Comparison of ENCODE assay signal across 13 cellular contexts in the genomic region with DNA sequence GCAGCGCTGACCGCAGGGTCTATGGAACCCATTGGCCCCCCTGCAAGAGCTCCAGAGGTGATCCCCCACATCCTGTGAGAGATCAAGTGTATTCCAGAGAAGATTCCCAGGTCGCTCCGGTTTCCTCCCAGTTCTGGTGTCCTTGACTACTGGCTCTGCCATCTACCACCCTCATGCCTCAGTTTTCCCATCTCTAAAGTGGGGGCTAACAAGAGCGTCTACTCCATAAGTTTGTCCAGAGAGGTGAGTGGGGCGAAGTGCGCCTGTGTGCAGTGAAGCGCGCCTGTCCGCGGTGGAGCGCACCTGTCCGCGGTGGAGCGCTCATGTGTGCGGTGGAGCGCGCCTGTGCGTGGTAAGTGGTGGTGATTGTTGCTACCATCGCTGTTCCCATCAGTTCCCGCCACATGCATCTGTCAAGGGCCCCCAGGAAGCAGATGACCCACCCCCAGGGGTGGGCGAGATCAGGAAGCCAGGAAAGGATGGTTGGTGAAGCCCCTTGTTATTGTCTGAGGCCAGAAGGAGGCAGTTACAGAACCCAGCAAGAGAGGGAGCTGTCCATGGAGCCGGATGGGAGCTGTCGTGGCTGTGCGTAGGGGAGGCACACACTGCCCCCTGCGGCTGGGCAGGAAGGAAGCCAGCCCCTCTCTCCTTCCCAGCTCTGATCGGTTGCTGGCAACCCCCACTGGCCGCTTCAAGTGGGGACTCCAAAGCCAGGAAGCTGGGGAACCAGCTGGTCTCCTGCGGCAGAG.
A peak's percentile ranks its signal among the peaks of the same experiment; 100 is the strongest.
DNase-seq lines count a peak whose midpoint lies in the region; ATAC-seq, FAIRE-seq and TF ChIP-seq lines count a peak whose summit lies in the region.
"Had no signal": no experiment of that assay in that cellular context is flagged by ENCODE, and none has a peak within 500 bp of the region (broad histone marks: within the 10 kb centered on the region; RNA-seq: fewer than 3 reads in every experiment).

No MANE protein-coding gene starts in this region.

- H3K27ac ChIP-seq in A549, result no peak overlapping the region
- H3K27ac ChIP-seq in colonic mucosa, result no peak overlapping the region
- H3K27ac ChIP-seq: SK-N-MC had no signal

- TF ChIP-seq EP300 in A549 (IDR thresholded peaks at IDR 0.05), result no peak

- ATAC-seq in A549 (peak; percentile 30 to 78; a peak in 4 of 6 replicates), GM18511 (IDR thresholded peaks at IDR 0.05; ENCODE audit: unreplicated experiment) (no peak)

- CTCF ChIA-PET in A549 (lab: Yijun Ruan, JAX), result interaction anchor here (0.9 to 13.1 kb wide), 9 partner anchors 9 to 303 kb away, joined by 3 to 120 read pairs (median 5); a partner anchor contains a TSS

- TF ChIP-seq RAD21 in A549 (conservative IDR thresholded peaks at IDR 0.05 in 1 of 2, IDR thresholded peaks at IDR 0.05 in 1 of 2), result no peak

- no peak overlapping the region for H3K4me2 ChIP-seq in A549

- H3K9me3 ChIP-seq in A549, result no peaks in the 10 kb centered on the region
- no peaks in the 10 kb centered on the region for H3K9me3 ChIP-seq in colonic mucosa

- H3K4me3 ChIP-seq in A549 (no peak overlapping the region), H7 (ENCODE audit: insufficient read depth, low read depth, low read length) (no peak overlapping the region), colonic mucosa (no peak overlapping the region)
- H3K4me3 ChIP-seq: dorsolateral prefrontal cortex, SK-N-MC had no signal

- intact Hi-C loops in colonic mucosa (cut with DNase I), result no loop called here

- no peak for FAIRE-seq in A549 (lab: Jason Lieb, UNC)

- H3K9ac ChIP-seq in colonic mucosa (ENCODE audit: low read depth in 2 of 2, low read length in 2 of 2), result peak overlapping the region in 1 of 2 donors; percentile 68

- DNase-seq in A549 (ENCODE audit: low read depth in 1 of 2, low spot score in 1 of 2), result peak in 1 of 2 experiments; percentile 37
- peak; percentile 96 for DNase-seq in H7
- peak; percentile 54 for DNase-seq in SHP77 treated with DMSO at 0.1 percent for 48 hours (lab: John Stamatoyannopoulos, UW)
- DNase-seq in iPS-NIHi7 (ENCODE audit: extremely low spot score), result peak; percentile 92
- DNase-seq in cortex of kidney (lab: John Stamatoyannopoulos, UW), result no peak
- DNase-seq in NCI-H128 (lab: John Stamatoyannopoulos, UW; ENCODE audit: unreplicated experiment), result no peak
- DNase-seq in colonic mucosa, result no peak
- DNase-seq: activated CD4-positive, alpha-beta T cell treated with anti-CD3 and anti-CD28 coated beads for 48 hours; activated naive CD4-positive, alpha-beta T cell; KG1 had no signal

- POLR2A ChIA-PET in A549 (lab: Yijun Ruan, JAX), result no interaction called here

- H3K36me3 ChIP-seq in H7 (replicated peaks; ENCODE audit: control insufficient read depth, insufficient read depth, low read length) (no peaks in the 10 kb centered on the region), colonic mucosa (no peaks in the 10 kb centered on the region)

- TF ChIP-seq CTCF in A549 (IDR thresholded peaks at IDR 0.05) (no peak), colonic mucosa (IDR thresholded peaks at IDR 0.05) (no peak)

- no peak for TF ChIP-seq POLR2A in A549 (IDR thresholded peaks at IDR 0.05; ENCODE audit: low read length)

- H3K4me1 ChIP-seq in A549, result no peaks in the 10 kb centered on the region
- peaks cover 11% of the 10 kb centered on the region for H3K4me1 ChIP-seq in colonic mucosa

- 87% methylated on average over 29 of the region's 29 CpGs for WGBS in A549 (ENCODE audit: missing lambda C conversion rate)

- H3K27me3 ChIP-seq in H7 (ENCODE audit: control insufficient read depth, insufficient read depth, low read length) (peaks cover 12% of the 10 kb centered on the region), colonic mucosa (no peaks in the 10 kb centered on the region)

TF ChIP-seq in A549, 52 proteins besides CTCF, POLR2A, EP300 and RAD21:
- TF ChIP-seq CBX2 (IDR thresholded peaks at IDR 0.05; ENCODE audit: borderline replicate concordance, low read depth) (no peak), KDM5A (IDR thresholded peaks at IDR 0.05) (no peak), ZFP36 (IDR thresholded peaks at IDR 0.05; ENCODE audit: borderline replicate concordance, partially characterized antibody) (no peak), BHLHE40 (IDR thresholded peaks at IDR 0.05; ENCODE audit: low read depth, low read length) (no peak), HOXB13 (CRISPR knock-in tag; IDR thresholded peaks at IDR 0.05; ENCODE audit: low read depth) (no peak), ZC3H11A (IDR thresholded peaks at IDR 0.05) (no peak), FOSB (CRISPR knock-in tag; IDR thresholded peaks at IDR 0.05) (no peak), JUNB (IDR thresholded peaks at IDR 0.05) (no peak), GATA3 (IDR thresholded peaks at IDR 0.05; ENCODE audit: borderline replicate concordance) (no peak), CHD4 (IDR thresholded peaks at IDR 0.05; ENCODE audit: borderline replicate concordance) (no peak), FOXS1 (CRISPR knock-in tag; IDR thresholded peaks at IDR 0.05) (no peak), RFX5 (IDR thresholded peaks at IDR 0.05) (no peak), FOSL2 (IDR thresholded peaks at IDR 0.05) (no peak), FOSL2 (CRISPR knock-in tag; IDR thresholded peaks at IDR 0.05) (no peak), MAZ (IDR thresholded peaks at IDR 0.05; ENCODE audit: borderline replicate concordance, low read depth, low read length) (no peak), SREBF2 (IDR thresholded peaks at IDR 0.05) (no peak), CHD2 (IDR thresholded peaks at IDR 0.05; ENCODE audit: low read length, partially characterized antibody) (no peak), RNF2 (IDR thresholded peaks at IDR 0.05; ENCODE audit: borderline replicate concordance, low read depth) (no peak), PHF8 (IDR thresholded peaks at IDR 0.05; ENCODE audit: borderline replicate concordance, low read depth) (no peak)
- TF ChIP-seq, protein P1, sequence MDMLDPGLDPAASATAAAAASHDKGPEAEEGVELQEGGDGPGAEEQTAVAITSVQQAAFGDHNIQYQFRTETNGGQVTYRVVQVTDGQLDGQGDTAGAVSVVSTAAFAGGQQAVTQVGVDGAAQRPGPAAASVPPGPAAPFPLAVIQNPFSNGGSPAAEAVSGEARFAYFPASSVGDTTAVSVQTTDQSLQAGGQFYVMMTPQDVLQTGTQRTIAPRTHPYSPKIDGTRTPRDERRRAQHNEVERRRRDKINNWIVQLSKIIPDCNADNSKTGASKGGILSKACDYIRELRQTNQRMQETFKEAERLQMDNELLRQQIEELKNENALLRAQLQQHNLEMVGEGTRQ (IDR thresholded peaks at IDR 0.05), result no peak
- TF ChIP-seq, protein P2, sequence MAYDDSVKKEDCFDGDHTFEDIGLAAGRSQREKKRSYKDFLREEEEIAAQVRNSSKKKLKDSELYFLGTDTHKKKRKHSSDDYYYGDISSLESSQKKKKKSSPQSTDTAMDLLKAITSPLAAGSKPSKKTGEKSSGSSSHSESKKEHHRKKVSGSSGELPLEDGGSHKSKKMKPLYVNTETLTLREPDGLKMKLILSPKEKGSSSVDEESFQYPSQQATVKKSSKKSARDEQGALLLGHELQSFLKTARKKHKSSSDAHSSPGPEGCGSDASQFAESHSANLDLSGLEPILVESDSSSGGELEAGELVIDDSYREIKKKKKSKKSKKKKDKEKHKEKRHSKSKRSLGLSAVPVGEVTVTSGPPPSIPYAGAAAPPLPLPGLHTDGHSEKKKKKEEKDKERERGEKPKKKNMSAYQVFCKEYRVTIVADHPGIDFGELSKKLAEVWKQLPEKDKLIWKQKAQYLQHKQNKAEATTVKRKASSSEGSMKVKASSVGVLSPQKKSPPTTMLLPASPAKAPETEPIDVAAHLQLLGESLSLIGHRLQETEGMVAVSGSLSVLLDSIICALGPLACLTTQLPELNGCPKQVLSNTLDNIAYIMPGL (CRISPR knock-in tag; IDR thresholded peaks at IDR 0.05; ENCODE audit: borderline replicate concordance), result no peak

Comparison
In these comparisons a context has a peak if more than half of its experiments do, and no peak if none do; other contexts are left out.
1. DNase-seq: peak in H7 (single experiment), SHP77 treated with DMSO at 0.1 percent for 48 hours (single experiment) and iPS-NIHi7 (single experiment); none in cortex of kidney (single experiment), NCI-H128 (single experiment) and colonic mucosa (single experiment).